Comparison of ENCODE assay signal across 1 cellular context in the genomic region with DNA sequence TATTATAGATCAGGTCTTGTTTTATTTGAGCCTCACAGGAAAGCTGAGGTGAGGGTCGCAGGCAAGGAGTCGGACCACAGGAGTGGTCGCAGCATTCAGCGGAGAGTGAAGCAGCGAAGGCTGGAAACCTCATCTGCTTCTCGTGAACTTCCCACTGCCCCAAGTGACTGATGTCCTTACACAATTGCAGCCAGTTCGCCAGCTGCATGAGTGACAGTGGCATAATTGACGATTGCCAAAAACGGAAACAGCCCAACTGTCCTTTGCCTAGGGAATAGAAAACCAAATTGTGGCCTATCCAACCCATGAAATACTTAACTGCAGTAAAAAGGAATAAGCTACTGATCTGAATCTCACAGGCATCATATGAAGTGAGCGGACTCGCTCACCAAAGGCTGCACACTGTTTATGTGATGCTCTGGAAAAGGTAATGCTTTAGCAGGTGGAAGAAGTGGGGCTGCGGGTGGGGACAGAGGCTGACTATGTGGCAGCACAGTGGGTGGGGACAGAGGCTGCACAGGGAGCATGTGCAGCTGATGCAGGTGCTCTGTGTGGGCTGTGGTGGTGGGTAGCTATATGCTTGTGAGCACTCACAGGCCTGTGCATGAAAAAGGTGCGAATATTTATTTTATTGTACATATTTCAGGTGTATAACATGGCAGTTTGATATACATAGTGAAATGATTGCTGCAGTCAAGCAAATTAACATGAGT.
TF ChIP-seq lines count a peak whose summit lies in the region.

No MANE protein-coding gene starts in this region.

TF ChIP-seq in GM12878, 131 proteins besides CTCF, POLR2A, EP300 and RAD21:
- TF ChIP-seq, protein P1, sequence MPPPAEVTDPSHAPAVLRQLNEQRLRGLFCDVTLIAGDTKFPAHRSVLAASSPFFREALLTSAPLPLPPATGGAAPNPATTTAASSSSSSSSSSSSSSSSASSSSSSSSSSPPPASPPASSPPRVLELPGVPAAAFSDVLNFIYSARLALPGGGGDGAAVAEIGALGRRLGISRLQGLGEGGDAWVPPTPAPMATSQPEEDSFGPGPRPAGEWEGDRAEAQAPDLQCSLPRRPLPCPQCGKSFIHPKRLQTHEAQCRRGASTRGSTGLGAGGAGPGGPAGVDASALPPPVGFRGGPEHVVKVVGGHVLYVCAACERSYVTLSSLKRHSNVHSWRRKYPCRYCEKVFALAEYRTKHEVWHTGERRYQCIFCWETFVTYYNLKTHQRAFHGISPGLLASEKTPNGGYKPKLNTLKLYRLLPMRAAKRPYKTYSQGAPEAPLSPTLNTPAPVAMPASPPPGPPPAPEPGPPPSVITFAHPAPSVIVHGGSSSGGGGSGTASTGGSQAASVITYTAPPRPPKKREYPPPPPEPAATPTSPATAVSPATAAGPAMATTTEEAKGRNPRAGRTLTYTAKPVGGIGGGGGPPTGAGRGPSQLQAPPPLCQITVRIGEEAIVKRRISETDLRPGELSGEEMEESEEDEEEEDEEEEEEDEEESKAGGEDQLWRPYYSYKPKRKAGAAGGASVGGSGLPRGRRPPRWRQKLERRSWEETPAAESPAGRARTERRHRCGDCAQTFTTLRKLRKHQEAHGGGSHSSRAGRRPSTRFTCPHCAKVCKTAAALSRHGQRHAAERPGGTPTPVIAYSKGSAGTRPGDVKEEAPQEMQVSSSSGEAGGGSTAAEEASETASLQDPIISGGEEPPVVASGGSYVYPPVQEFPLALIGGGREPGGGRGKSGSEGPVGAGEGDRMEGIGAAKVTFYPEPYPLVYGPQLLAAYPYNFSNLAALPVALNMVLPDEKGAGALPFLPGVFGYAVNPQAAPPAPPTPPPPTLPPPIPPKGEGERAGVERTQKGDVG (CRISPR knock-in tag; IDR thresholded peaks at IDR 0.05): no peak
- TF ChIP-seq PKNOX1 (IDR thresholded peaks at IDR 0.05): peak; percentile 15; the same call in 1 of the 2 replicates
